23 cellular contexts compared by ENCODE assay signal in the genomic region with DNA sequence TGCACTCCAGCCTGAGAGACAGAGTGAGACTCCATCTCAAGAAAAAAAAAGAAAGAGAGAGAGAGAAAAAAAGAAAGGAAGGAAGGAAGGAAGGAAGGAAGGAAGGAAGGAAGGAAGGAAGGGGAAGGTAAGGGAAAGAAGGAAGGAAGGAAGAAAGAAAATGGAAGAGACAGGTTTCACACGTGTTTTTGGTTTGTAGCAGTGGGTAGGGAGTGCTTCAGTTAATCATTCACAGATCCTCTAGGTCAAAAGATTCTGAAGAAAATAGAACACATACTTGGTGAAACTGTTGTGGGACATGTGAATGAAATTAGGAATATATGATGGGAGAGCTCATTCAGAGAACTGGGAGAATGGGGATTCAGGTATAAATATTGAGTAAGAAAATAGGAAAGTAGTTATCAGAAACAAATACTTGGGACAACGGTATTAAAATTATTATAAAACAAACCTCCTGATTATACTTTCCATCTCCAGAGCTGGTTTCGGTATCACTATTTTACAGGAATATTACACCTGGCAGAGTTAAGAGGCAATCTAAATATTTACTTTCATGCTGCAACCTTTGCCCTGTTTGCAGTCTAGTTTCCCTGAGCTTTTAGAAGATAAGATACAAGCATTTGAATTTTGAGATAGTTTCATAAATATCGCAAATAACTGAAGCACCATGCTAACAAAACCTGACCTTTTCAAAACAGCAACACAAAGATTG. TPM values are rescaled to one million over a fixed set of nuclear protein-coding genes. Genes with fewer than 3 reads are reported as not detected.
DNase-seq lines count a peak whose midpoint lies in the region; ATAC-seq, FAIRE-seq and TF ChIP-seq lines count a peak whose summit lies in the region.
"Had no signal": no experiment of that assay in that cellular context is flagged by ENCODE, and none has a peak within 500 bp of the region (broad histone marks: within the 10 kb centered on the region; RNA-seq: fewer than 3 reads in every experiment).

No MANE protein-coding gene starts in this region.

- H4K20me1 ChIP-seq in mammary epithelial cell (ENCODE audit: insufficient read depth, low read length) = no peaks in the 10 kb centered on the region

- H3K4me3 ChIP-seq in lower lobe of right lung (no peak overlapping the region), mammary epithelial cell (replicated peaks in 1 of 3; ENCODE audit: insufficient read depth in 1 of 3, low read depth in 2 of 3, low read length in 3 of 3) (no peak overlapping the region)
- H3K4me3 ChIP-seq: heart left ventricle, prostate gland had no signal

- H3K4me2 ChIP-seq in mammary epithelial cell (ENCODE audit: insufficient read depth, low read depth, low read length) = no peak overlapping the region

- FAIRE-seq in colon (lab: Jason Lieb, UNC) = peak; percentile 55
- FAIRE-seq: A204.1 had no signal

- in situ Hi-C loops in mammary epithelial cell (cut with MboI; ENCODE audit: low sequenced_read_pairs in 2 of 2) = no loop called here

- dilution Hi-C loops in mammary epithelial cell (cut with HindIII; ENCODE audit: low sequenced_read_pairs) = no loop called here

- H2AFZ ChIP-seq in mammary epithelial cell (ENCODE audit: low read depth, low read length) = no peak overlapping the region

- peak in 1 of 2 donors; percentile 75 for ATAC-seq in lower lobe of right lung
- ATAC-seq in HG02798 (IDR thresholded peaks at IDR 0.05; ENCODE audit: poor library complexity, unreplicated experiment) = no peak
- ATAC-seq in HG02973 (IDR thresholded peaks at IDR 0.05; ENCODE audit: unreplicated experiment) = no peak
- ATAC-seq: heart left ventricle, Right ventricle myocardium inferior had no signal

- H3K9ac ChIP-seq in mammary epithelial cell (ENCODE audit: insufficient read depth, low read length) = no peak overlapping the region

- no peak for TF ChIP-seq CTCF in lower lobe of right lung (IDR thresholded peaks at IDR 0.05)
- no peak for TF ChIP-seq CTCF in mammary epithelial cell (conservative IDR thresholded peaks at IDR 0.05 in 1 of 2, IDR thresholded peaks at IDR 0.05 in 1 of 2; ENCODE audit: extremely low read depth in 1 of 2, insufficient read depth in 1 of 2, low read depth in 1 of 2, low read length in 2 of 2)

- H3K4me1 ChIP-seq in lower lobe of right lung = peaks cover 11% of the 10 kb centered on the region
- H3K4me1 ChIP-seq in mammary epithelial cell (ENCODE audit: insufficient read depth, low read length) = peaks cover 7% of the 10 kb centered on the region
- H3K4me1 ChIP-seq: heart left ventricle, prostate gland had no signal

- H3K36me3 ChIP-seq in lower lobe of right lung (no peaks in the 10 kb centered on the region), mammary epithelial cell (ENCODE audit: insufficient read depth, low read length) (no peaks in the 10 kb centered on the region)
- H3K36me3 ChIP-seq: heart left ventricle, prostate gland had no signal

- no peaks in the 10 kb centered on the region for H3K9me3 ChIP-seq in lower lobe of right lung
- H3K9me3 ChIP-seq in mammary epithelial cell (replicated peaks; ENCODE audit: insufficient read depth, low read length) = no peaks in the 10 kb centered on the region
- H3K9me3 ChIP-seq: heart left ventricle, prostate gland had no signal

- BruUV-seq in mammary epithelial cell (replicated peaks; lab: Mats Ljungman, UMichigan) = no TSS peak

- CTCF ChIA-PET in mammary epithelial cell (lab: Charles Lee; ENCODE audit: low non-redundant PET) = no interaction called here

- intact Hi-C loops in lower lobe of right lung (cut with DNase I) (no loop called here), mammary epithelial cell (cut with micrococcal nuclease) (no loop called here)

- H3K27me3 ChIP-seq in lower lobe of right lung (ENCODE audit: low read depth) (no peaks in the 10 kb centered on the region), mammary epithelial cell (ENCODE audit: insufficient read depth, low read length) (no peaks in the 10 kb centered on the region)
- H3K27me3 ChIP-seq: heart left ventricle had no signal

- H3K27ac ChIP-seq in lower lobe of right lung (peak overlapping the region; percentile 31), mammary epithelial cell (ENCODE audit: insufficient read depth, low read depth, low read length) (no peak overlapping the region)
- H3K27ac ChIP-seq: heart left ventricle, prostate gland had no signal

- H3K79me2 ChIP-seq in mammary epithelial cell (ENCODE audit: insufficient read depth, low read length) = no peaks in the 10 kb centered on the region

- WGBS in mammary epithelial cell (ENCODE audit: low coverage, missing lambda C conversion rate) = 93% methylated on average over 4 of the region's 4 CpGs

- peak; percentile 4 for DNase-seq in NCI-H2196 treated with DMSO at 0.1 percent for 48 hours (lab: John Stamatoyannopoulos, UW; ENCODE audit: unreplicated experiment)
- DNase-seq in NCI-H2196 (lab: John Stamatoyannopoulos, UW; ENCODE audit: unreplicated experiment) = no peak
- DNase-seq in lower lobe of right lung = no peak
- DNase-seq in mammary epithelial cell = no peak
- DNase-seq in NCI-H1417 (lab: John Stamatoyannopoulos, UW) = no peak
- DNase-seq: activated CD4-positive, alpha-beta T cell treated with anti-CD3 and anti-CD28 coated beads, Interleukin-2, amount 50 U/mL, for 48 hours; activated naive CD4-positive, alpha-beta T cell treated with Interleukin-2 at 50 U/mL for 16 hours; activated T-cell treated with anti-CD3 and anti-CD28 coated beads, Interleukin-2, amount 50 U/mL, for 1 hour; anterior cingulate cortex; CD4-positive, CD25-positive, alpha-beta regulatory T cell; H7; heart left ventricle; Kasumi-1; NCI-H2227 treated with DMSO at 0.1 percent for 48 hours; stimulated activated CD8-positive, alpha-beta memory T cell treated with anti-CD3 and anti-CD28 coated beads, Interleukin-4, amount 100 ng/mL, for 48 hours; T-helper 1 cell had no signal

RNA-seq across cellular contexts. Expression of gene MARVELD2, which starts 37.2 kb away (rescaled TPM):
- 26.2 TPM for total RNA-seq in lower lobe of right lung
- 10 to 100 TPM; 35.3 to 52.0 TPM for total RNA-seq in mammary epithelial cell
- 26.6 TPM for polyA plus RNA-seq in mammary epithelial cell
- polyA minus RNA-seq in mammary epithelial cell = 41.7 TPM
- polyA plus RNA-seq: neural cell had no signal

RNA-seq across cellular contexts. Expression of gene OCLN, which starts 40.5 kb away (rescaled TPM):
- total RNA-seq in lower lobe of right lung (121 TPM), mammary epithelial cell (10 to 100 TPM; 12.0 to 21.6 TPM)
- polyA plus RNA-seq in mammary epithelial cell = 4.6 TPM
- 17.5 TPM for polyA minus RNA-seq in mammary epithelial cell
